In the genomic region with DNA sequence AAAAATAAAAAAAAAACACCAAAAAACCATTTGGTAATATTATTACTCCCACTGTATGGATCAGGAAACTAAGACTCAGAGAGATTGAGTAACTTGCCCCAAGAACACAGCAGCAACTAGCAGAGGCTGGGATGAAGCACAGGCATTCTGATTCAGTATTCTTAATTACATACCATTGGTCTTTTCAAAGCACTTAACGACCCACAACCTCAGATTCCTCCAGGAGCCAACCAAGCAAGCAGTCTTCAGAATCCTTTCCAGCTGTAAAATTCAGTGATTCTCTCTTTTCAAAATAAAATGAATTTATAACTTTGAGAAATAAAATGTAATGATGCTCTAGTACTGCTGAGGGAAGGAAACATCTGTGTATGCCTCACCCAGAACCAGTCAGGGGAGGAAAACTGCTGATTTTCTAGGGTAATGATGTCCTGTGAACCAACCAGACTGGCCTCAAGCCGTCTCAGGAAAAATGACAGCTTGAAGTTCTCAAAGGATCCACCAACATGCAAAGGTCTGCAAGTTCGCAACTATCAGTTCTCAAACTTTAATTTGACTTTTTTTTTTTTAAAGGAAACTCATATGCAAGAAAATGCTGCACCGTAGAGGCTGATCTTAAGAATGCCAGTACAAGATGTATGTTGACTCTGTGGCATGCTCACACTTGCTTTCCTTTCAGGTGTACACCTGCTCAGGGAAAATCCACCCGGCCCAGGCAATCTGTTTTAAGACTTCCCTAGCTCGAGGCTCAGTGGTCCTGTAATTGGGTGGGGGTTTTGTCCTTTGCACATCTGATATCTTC, we compare ENCODE assay signal across 8 cellular contexts. TPM values are rescaled to one million over a fixed set of nuclear protein-coding genes. Genes with fewer than 3 reads are reported as not detected.
DNase-seq lines count a peak whose midpoint lies in the region; ATAC-seq and TF ChIP-seq lines count a peak whose summit lies in the region.

No MANE protein-coding gene starts in this region.

- no peaks in the 10 kb centered on the region for H3K36me3 Mint-ChIP-seq in activated naive CD8-positive, alpha-beta T cell

- peaks cover 0 to 16% (median 8%) of the 10 kb centered on the region in 4 donors for H3K4me1 ChIP-seq in liver (ENCODE audit: control insufficient read depth in 4 of 4, insufficient read depth in 4 of 4, low read length in 3 of 4)

- H3K27ac ChIP-seq in liver (ENCODE audit: low read depth in 1 of 2, low read length in 2 of 2) = peak overlapping the region; percentile 67 to 72

- no peak for TF ChIP-seq POLR2A in GM18505 (IDR thresholded peaks at IDR 0.05; ENCODE audit: borderline replicate concordance, extremely low read depth, insufficient read depth, insufficient read length)

- H3K9ac ChIP-seq in liver (ENCODE audit: low read depth in 1 of 2, low read length in 2 of 2) = peak overlapping the region; percentile 7 to 63

- no peaks in the 10 kb centered on the region for H3K9me3 ChIP-seq in liver (ENCODE audit: control insufficient read depth in 4 of 4, low read length in 3 of 4)

- H3K36me3 ChIP-seq in liver (ENCODE audit: control insufficient read depth in 4 of 4, insufficient read depth in 3 of 4, low read depth in 1 of 4, low read length in 3 of 4) = no peaks in the 10 kb centered on the region

- WGBS in liver = 49% methylated on average over 6 of the region's 6 CpGs

- H3K4me3 ChIP-seq in liver (ENCODE audit: low read depth in 1 of 3, low read length in 3 of 3) = peak overlapping the region; percentile 39 to 72 (median 54)

- ATAC-seq in GM18505 (IDR thresholded peaks at IDR 0.05; ENCODE audit: unreplicated experiment) = peak; percentile 15
- ATAC-seq in HG02798 (IDR thresholded peaks at IDR 0.05; ENCODE audit: poor library complexity, unreplicated experiment) = peak; percentile 13

- H3K27me3 Mint-ChIP-seq in activated naive CD8-positive, alpha-beta T cell = peaks cover 3% of the 10 kb centered on the region

- H3K4me3 Mint-ChIP-seq in activated naive CD8-positive, alpha-beta T cell = peak overlapping the region; percentile 83

- peaks cover 34% of the 10 kb centered on the region for H3K4me1 Mint-ChIP-seq in activated naive CD8-positive, alpha-beta T cell (ENCODE audit: low read depth)

- TF ChIP-seq RAD21 in liver (IDR thresholded peaks at IDR 0.05) = no peak

- H3K27me3 ChIP-seq in liver (ENCODE audit: control insufficient read depth in 4 of 4, insufficient read depth in 4 of 4, low read length in 3 of 4) = no peaks in the 10 kb centered on the region

- DNase-seq in ureter (ENCODE audit: low spot score) = peak; percentile 73
- no peak for DNase-seq in NCI-H446 treated with DMSO at 0.1 percent for 48 hours (lab: John Stamatoyannopoulos, UW)
- no peak for DNase-seq in NCI-H2227 (lab: John Stamatoyannopoulos, UW; ENCODE audit: unreplicated experiment)
- no peak for DNase-seq in OCI-M2 (lab: John Stamatoyannopoulos, UW; ENCODE audit: unreplicated experiment)

- TF ChIP-seq CTCF in liver (IDR thresholded peaks at IDR 0.05; ENCODE audit: low read depth, low read length, missing input control) = no peak

- no peak overlapping the region for H3K27ac Mint-ChIP-seq in activated naive CD8-positive, alpha-beta T cell

- H3K9me3 Mint-ChIP-seq in activated naive CD8-positive, alpha-beta T cell (ENCODE audit: low read depth) = no peaks in the 10 kb centered on the region

TF ChIP-seq in liver, 16 proteins besides CTCF, POLR2A, EP300 and RAD21:
- TF ChIP-seq ZBTB33 (IDR thresholded peaks at IDR 0.05) = no peak
- TF ChIP-seq HNF4A (conservative IDR thresholded peaks at IDR 0.05) = no peak
- no peak for TF ChIP-seq MAX (IDR thresholded peaks at IDR 0.05)
- TF ChIP-seq NR2F2 (IDR thresholded peaks at IDR 0.05) = no peak
- TF ChIP-seq TAF1 (conservative IDR thresholded peaks at IDR 0.05) = no peak
- no peak for TF ChIP-seq FOXA1 (IDR thresholded peaks at IDR 0.05)
- no peak for TF ChIP-seq RXRA (IDR thresholded peaks at IDR 0.05)
- no peak for TF ChIP-seq GABPA (IDR thresholded peaks at IDR 0.05 in 1 of 2, conservative IDR thresholded peaks at IDR 0.05 in 1 of 2)
- TF ChIP-seq EGR1 (IDR thresholded peaks at IDR 0.05; ENCODE audit: low read depth in 2 of 2) = no peak
- TF ChIP-seq FOXA2 (IDR thresholded peaks at IDR 0.05) = no peak
- no peak for TF ChIP-seq SP1 (IDR thresholded peaks at IDR 0.05)
- TF ChIP-seq ATF3 (IDR thresholded peaks at IDR 0.05) = no peak
- no peak for TF ChIP-seq HNF4G (IDR thresholded peaks at IDR 0.05)
- TF ChIP-seq, protein P1, sequence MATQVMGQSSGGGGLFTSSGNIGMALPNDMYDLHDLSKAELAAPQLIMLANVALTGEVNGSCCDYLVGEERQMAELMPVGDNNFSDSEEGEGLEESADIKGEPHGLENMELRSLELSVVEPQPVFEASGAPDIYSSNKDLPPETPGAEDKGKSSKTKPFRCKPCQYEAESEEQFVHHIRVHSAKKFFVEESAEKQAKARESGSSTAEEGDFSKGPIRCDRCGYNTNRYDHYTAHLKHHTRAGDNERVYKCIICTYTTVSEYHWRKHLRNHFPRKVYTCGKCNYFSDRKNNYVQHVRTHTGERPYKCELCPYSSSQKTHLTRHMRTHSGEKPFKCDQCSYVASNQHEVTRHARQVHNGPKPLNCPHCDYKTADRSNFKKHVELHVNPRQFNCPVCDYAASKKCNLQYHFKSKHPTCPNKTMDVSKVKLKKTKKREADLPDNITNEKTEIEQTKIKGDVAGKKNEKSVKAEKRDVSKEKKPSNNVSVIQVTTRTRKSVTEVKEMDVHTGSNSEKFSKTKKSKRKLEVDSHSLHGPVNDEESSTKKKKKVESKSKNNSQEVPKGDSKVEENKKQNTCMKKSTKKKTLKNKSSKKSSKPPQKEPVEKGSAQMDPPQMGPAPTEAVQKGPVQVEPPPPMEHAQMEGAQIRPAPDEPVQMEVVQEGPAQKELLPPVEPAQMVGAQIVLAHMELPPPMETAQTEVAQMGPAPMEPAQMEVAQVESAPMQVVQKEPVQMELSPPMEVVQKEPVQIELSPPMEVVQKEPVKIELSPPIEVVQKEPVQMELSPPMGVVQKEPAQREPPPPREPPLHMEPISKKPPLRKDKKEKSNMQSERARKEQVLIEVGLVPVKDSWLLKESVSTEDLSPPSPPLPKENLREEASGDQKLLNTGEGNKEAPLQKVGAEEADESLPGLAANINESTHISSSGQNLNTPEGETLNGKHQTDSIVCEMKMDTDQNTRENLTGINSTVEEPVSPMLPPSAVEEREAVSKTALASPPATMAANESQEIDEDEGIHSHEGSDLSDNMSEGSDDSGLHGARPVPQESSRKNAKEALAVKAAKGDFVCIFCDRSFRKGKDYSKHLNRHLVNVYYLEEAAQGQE (IDR thresholded peaks at IDR 0.05) = no peak
- no peak for TF ChIP-seq YY1 (IDR thresholded peaks at IDR 0.05)
- TF ChIP-seq JUND (IDR thresholded peaks at IDR 0.05) = no peak

RNA-seq across cellular contexts. Expression of gene CUEDC1, which starts 9.0 kb away (rescaled TPM):
- 1 to 10 TPM; 2.6 to 3.2 TPM for total RNA-seq in liver
- 1 to 10 TPM; 3.6 to 4.9 TPM for polyA plus RNA-seq in liver
- 36.9 TPM for total RNA-seq in ureter

RNA-seq across cellular contexts. Expression of gene VEZF1, which starts 41.9 kb away (rescaled TPM):
- total RNA-seq in liver = 10 to 100 TPM; 14.6 to 26.2 TPM
- polyA plus RNA-seq in liver = 1 to 10 TPM; 7.9 to 8.2 TPM
- total RNA-seq in ureter = 75.6 TPM
